ENCODE assay signal across 16 cellular contexts in the genomic region with DNA sequence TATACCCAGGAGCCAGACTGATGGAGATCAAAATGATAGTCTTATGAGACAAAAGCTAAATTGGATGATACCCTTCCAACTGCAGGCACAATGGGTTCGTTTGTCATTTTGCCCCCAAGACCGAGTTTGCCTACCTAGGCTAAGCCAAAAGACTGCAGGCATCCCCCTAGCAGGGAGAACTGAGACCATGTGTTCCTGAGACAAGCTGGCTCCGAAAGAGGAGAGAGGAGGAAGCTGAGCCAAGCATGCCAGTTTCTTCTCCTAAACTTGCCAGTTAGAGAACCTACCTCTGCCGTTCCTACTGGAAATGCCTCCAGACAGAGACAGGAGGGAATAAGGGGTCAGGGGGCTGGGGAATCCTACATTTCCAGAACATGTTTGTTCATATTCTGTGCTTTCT. TPM values are rescaled to one million over a fixed set of nuclear protein-coding genes. Genes with fewer than 3 reads are reported as not detected.
DNase-seq lines count a peak whose midpoint lies in the region; ATAC-seq and TF ChIP-seq lines count a peak whose summit lies in the region.
"Had no signal": no experiment of that assay in that cellular context is flagged by ENCODE, and none has a peak within 500 bp of the region (broad histone marks: within the 10 kb centered on the region; RNA-seq: fewer than 3 reads in every experiment).

No MANE protein-coding gene starts in this region.

- no peaks in the 10 kb centered on the region for H3K36me3 ChIP-seq in mammary epithelial cell (ENCODE audit: insufficient read depth, low read length)
- H3K36me3 ChIP-seq in breast epithelium = no peaks in the 10 kb centered on the region
- no peaks in the 10 kb centered on the region for H3K36me3 ChIP-seq in Loucy (ENCODE audit: insufficient read depth, low read length)

- H3F3A ChIP-seq in Loucy (ENCODE audit: low read depth) = no peaks in the 10 kb centered on the region; the same call in 1 of the 2 replicates

- H3K79me2 ChIP-seq in mammary epithelial cell (ENCODE audit: insufficient read depth, low read length) (no peaks in the 10 kb centered on the region), Loucy (ENCODE audit: insufficient read depth, low read length) (no peaks in the 10 kb centered on the region)

- H3K4me3 ChIP-seq in mammary epithelial cell (replicated peaks in 1 of 3; ENCODE audit: insufficient read depth in 1 of 3, low read depth in 2 of 3, low read length in 3 of 3) = no peak overlapping the region
- H3K4me3 ChIP-seq in breast epithelium = no peak overlapping the region
- no peak overlapping the region for H3K4me3 ChIP-seq in Loucy (ENCODE audit: low read length, poor library complexity, severe bottlenecking)
- H3K4me3 ChIP-seq: GM23248 had no signal

- H3K9me3 ChIP-seq in mammary epithelial cell (replicated peaks; ENCODE audit: insufficient read depth, low read length) = no peaks in the 10 kb centered on the region
- H3K9me3 ChIP-seq in breast epithelium = no peaks in the 10 kb centered on the region
- no peaks in the 10 kb centered on the region for H3K9me3 ChIP-seq in Loucy (ENCODE audit: insufficient read depth, low read depth, low read length)
- H3K9me3 ChIP-seq: Caco-2 had no signal

- no peak overlapping the region for H3K27ac Mint-ChIP-seq in activated CD8-positive, alpha-beta T cell treated with anti-CD3 and anti-CD28 coated beads for 36 hours
- H3K27ac Mint-ChIP-seq: B cell; CD4-positive, alpha-beta T cell; HFFc6 had no signal

- ATAC-seq in GM21360 (IDR thresholded peaks at IDR 0.05; ENCODE audit: unreplicated experiment) = no peak
- no peak for ATAC-seq in activated CD8-positive, alpha-beta T cell treated with anti-CD3 and anti-CD28 coated beads for 36 hours
- ATAC-seq: HCT116 had no signal

- H2AFZ ChIP-seq in mammary epithelial cell (ENCODE audit: low read depth, low read length) (peak overlapping the region; percentile 25), Loucy (ENCODE audit: low read length) (0 out of 2 replicates have a peak overlapping the region, but pooled peaks have one; percentile 14)
- H2AFZ ChIP-seq: GM23248 had no signal

- 5% methylated on average over 2 of the region's 4 CpGs for WGBS in mammary epithelial cell (ENCODE audit: low coverage, missing lambda C conversion rate)

- dilution Hi-C loops in mammary epithelial cell (cut with HindIII; ENCODE audit: low sequenced_read_pairs) = no loop called here

- TF ChIP-seq CTCF in mammary epithelial cell (conservative IDR thresholded peaks at IDR 0.05 in 1 of 2, IDR thresholded peaks at IDR 0.05 in 1 of 2; ENCODE audit: extremely low read depth in 1 of 2, insufficient read depth in 1 of 2, low read depth in 1 of 2, low read length in 2 of 2) = no peak
- TF ChIP-seq CTCF in breast epithelium (IDR thresholded peaks at IDR 0.05) = no peak
- no peak for TF ChIP-seq CTCF in Loucy (conservative IDR thresholded peaks at IDR 0.05; ENCODE audit: low read length)
- TF ChIP-seq CTCF in activated CD8-positive, alpha-beta T cell treated with anti-CD3 and anti-CD28 coated beads for 36 hours (IDR thresholded peaks at IDR 0.05) = no peak

- in situ Hi-C loops in mammary epithelial cell (cut with MboI; ENCODE audit: low sequenced_read_pairs in 2 of 2) = no loop called here

- H3K4me1 ChIP-seq in mammary epithelial cell (ENCODE audit: insufficient read depth, low read length) (no peaks in the 10 kb centered on the region), breast epithelium (no peaks in the 10 kb centered on the region), Loucy (ENCODE audit: insufficient read depth, low read length, poor library complexity, severe bottlenecking) (peaks cover 49% of the 10 kb centered on the region)
- H3K4me1 ChIP-seq: Caco-2 had no signal

- H3K27me3 ChIP-seq in mammary epithelial cell (ENCODE audit: insufficient read depth, low read length) (no peaks in the 10 kb centered on the region), breast epithelium (no peaks in the 10 kb centered on the region), Loucy (ENCODE audit: insufficient read depth, low read length, poor library complexity, severe bottlenecking) (no peaks in the 10 kb centered on the region)

- H3K9me2 ChIP-seq in Loucy (replicated peaks; ENCODE audit: low read depth, low read length) = no peaks in the 10 kb centered on the region

- intact Hi-C loops in mammary epithelial cell (cut with micrococcal nuclease) (no loop called here), breast epithelium (cut with DNase I; ENCODE audit: low total_unique reads) (loop anchor here (10.0 kb wide), 1 partner anchor 111 kb away; no protein-coding TSS in a partner anchor)
- intact Hi-C loops in activated CD8-positive, alpha-beta T cell treated with anti-CD3 and anti-CD28 coated beads for 36 hours (cut with micrococcal nuclease) = no loop called here

- no peak overlapping the region for H3K4me3 Mint-ChIP-seq in activated CD8-positive, alpha-beta T cell treated with anti-CD3 and anti-CD28 coated beads for 36 hours
- H3K4me3 Mint-ChIP-seq: B cell; CD4-positive, alpha-beta T cell; HFFc6 had no signal

- CTCF ChIA-PET in mammary epithelial cell (lab: Charles Lee; ENCODE audit: low non-redundant PET) = no interaction called here
- CTCF ChIA-PET in activated CD8-positive, alpha-beta T cell treated with anti-CD3 and anti-CD28 coated beads for 36 hours (lab: Charles Lee) = interaction anchor here (1.1 to 1.6 kb wide), 2 partner anchors 24 to 29 kb away, joined by 4 to 7 read pairs; no protein-coding TSS in a partner anchor

- H3K27ac ChIP-seq in mammary epithelial cell (ENCODE audit: insufficient read depth, low read depth, low read length) = no peak overlapping the region
- no peak overlapping the region for H3K27ac ChIP-seq in breast epithelium
- H3K27ac ChIP-seq: C4-2B, GM23248, HL-60 had no signal

- peaks cover 9% of the 10 kb centered on the region for H3K9me3 Mint-ChIP-seq in activated CD8-positive, alpha-beta T cell treated with anti-CD3 and anti-CD28 coated beads for 36 hours
- H3K9me3 Mint-ChIP-seq: CD4-positive, alpha-beta T cell had no signal

- BruUV-seq in mammary epithelial cell (replicated peaks; lab: Mats Ljungman, UMichigan) = no TSS peak

- H3K36me3 Mint-ChIP-seq in activated CD8-positive, alpha-beta T cell treated with anti-CD3 and anti-CD28 coated beads for 36 hours (ENCODE audit: low read depth) = peaks cover 2% of the 10 kb centered on the region

- no peaks in the 10 kb centered on the region for H3K27me3 Mint-ChIP-seq in activated CD8-positive, alpha-beta T cell treated with anti-CD3 and anti-CD28 coated beads for 36 hours
- H3K27me3 Mint-ChIP-seq: B cell; CD4-positive, alpha-beta T cell had no signal

- DNase-seq in mammary epithelial cell (no peak), breast epithelium (ENCODE audit: low spot score in 2 of 2) (no peak), cerebellum (ENCODE audit: low spot score) (peak; percentile 56)
- DNase-seq in activated effector memory CD4-positive, alpha-beta T cell treated with anti-CD3 and anti-CD28 coated beads, Interleukin-2, amount 50 U/mL, for 16 hours = no peak
- no peak for DNase-seq in activated CD8-positive, alpha-beta T cell treated with anti-CD3 and anti-CD28 coated beads for 36 hours
- DNase-seq: 8988T; Caco-2; CD4-positive, alpha-beta T cell; GM23248; HFFc6 had no signal

- H3K9ac ChIP-seq in mammary epithelial cell (ENCODE audit: insufficient read depth, low read length) (no peak overlapping the region), Loucy (ENCODE audit: low read depth, low read length, poor library complexity, severe bottlenecking) (peak overlapping the region; percentile 49)
- H3K9ac ChIP-seq: GM23248 had no signal

- H3K4me2 ChIP-seq in mammary epithelial cell (ENCODE audit: insufficient read depth, low read depth, low read length) (no peak overlapping the region), Loucy (ENCODE audit: low read depth, low read length, poor library complexity, severe bottlenecking) (peak overlapping the region; percentile 60)

- no peak for TF ChIP-seq POLR2A in breast epithelium (IDR thresholded peaks at IDR 0.05)

- peaks cover 25% of the 10 kb centered on the region for H3K4me1 Mint-ChIP-seq in activated CD8-positive, alpha-beta T cell treated with anti-CD3 and anti-CD28 coated beads for 36 hours (ENCODE audit: low read depth)

- POLR2A ChIA-PET in activated CD8-positive, alpha-beta T cell treated with anti-CD3 and anti-CD28 coated beads for 36 hours (lab: Charles Lee) = interaction anchor here (0.7 to 1.2 kb wide), 3 partner anchors 8 to 25 kb away, joined by 3 to 4 read pairs (median 3); no protein-coding TSS in a partner anchor

- H4K20me1 ChIP-seq in mammary epithelial cell (ENCODE audit: insufficient read depth, low read length) (no peaks in the 10 kb centered on the region), Loucy (ENCODE audit: insufficient read depth, low read length, poor library complexity, severe bottlenecking) (no peaks in the 10 kb centered on the region)

RNA-seq across cellular contexts. Expression of a gene that starts 8.3 kb away (rescaled TPM):
- total RNA-seq in mammary epithelial cell (10 to 100 TPM; 12.8 to 95.1 TPM), breast epithelium (10 to 100 TPM; 13.9 to 28.5 (median 16.5) TPM), cerebellum (6.5 TPM)
- polyA plus RNA-seq in mammary epithelial cell = 47.2 TPM
- polyA minus RNA-seq in mammary epithelial cell = 30.7 TPM
- total RNA-seq in activated CD8-positive, alpha-beta T cell treated with anti-CD3 and anti-CD28 coated beads for 36 hours = 1 to 10 TPM; 7.7 TPM
